Comparison of ENCODE assay signal across 1 cellular context in the genomic region with DNA sequence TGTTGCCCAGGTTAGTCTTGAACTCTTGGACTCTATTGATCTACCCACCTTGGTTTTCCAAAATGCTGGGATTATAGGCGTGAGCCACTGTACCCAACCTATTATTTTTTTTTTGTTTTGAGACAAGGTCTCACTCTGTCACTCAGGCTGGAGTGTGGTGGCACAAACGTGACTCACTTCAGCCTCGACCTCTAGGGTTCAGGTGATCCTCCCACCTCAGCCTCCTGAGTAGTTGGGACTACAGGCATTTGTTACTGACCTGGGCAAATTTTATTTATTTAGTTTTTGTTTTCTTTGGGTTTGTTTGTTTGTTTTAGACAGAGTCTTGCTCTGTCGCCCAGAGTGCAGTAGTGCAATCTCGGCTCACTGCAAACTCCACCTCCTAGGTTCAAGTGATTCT.
TF ChIP-seq lines count a peak whose summit lies in the region.

No MANE protein-coding gene starts in this region.

TF ChIP-seq in HepG2, 621 proteins besides CTCF, POLR2A, EP300 and RAD21 (continues in another document):
- TF ChIP-seq ZNF180 (CRISPR knock-in tag; IDR thresholded peaks at IDR 0.05; ENCODE audit: borderline replicate concordance, low read depth): no peak
- TF ChIP-seq ASH2L (IDR thresholded peaks at IDR 0.05; ENCODE audit: insufficient read length, low read depth, low read length): no peak
- peak; percentile 52; the same call in 1 of the 2 replicates for TF ChIP-seq BHLHE40 (IDR thresholded peaks at IDR 0.05; ENCODE audit: low read length)
- peak; percentile 23; the same call in 1 of the 2 replicates for TF ChIP-seq HNF4A (CRISPR knock-in tag; IDR thresholded peaks at IDR 0.05)
- no peak for TF ChIP-seq HHEX (CRISPR knock-in tag; IDR thresholded peaks at IDR 0.05)
- TF ChIP-seq PATZ1 (CRISPR knock-in tag; IDR thresholded peaks at IDR 0.05): no peak
- no peak for TF ChIP-seq ZNF337 (CRISPR knock-in tag; IDR thresholded peaks at IDR 0.05; ENCODE audit: borderline replicate concordance, low read depth)
- no peak for TF ChIP-seq ZMYM4 (CRISPR knock-in tag; IDR thresholded peaks at IDR 0.05)
- peak; percentile 23; the same call in 1 of the 2 replicates for TF ChIP-seq RARA (CRISPR knock-in tag; IDR thresholded peaks at IDR 0.05)
- TF ChIP-seq EEA1 (CRISPR knock-in tag; IDR thresholded peaks at IDR 0.05; ENCODE audit: borderline replicate concordance): no peak
- TF ChIP-seq, protein P1, sequence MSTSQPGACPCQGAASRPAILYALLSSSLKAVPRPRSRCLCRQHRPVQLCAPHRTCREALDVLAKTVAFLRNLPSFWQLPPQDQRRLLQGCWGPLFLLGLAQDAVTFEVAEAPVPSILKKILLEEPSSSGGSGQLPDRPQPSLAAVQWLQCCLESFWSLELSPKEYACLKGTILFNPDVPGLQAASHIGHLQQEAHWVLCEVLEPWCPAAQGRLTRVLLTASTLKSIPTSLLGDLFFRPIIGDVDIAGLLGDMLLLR (CRISPR knock-in tag; IDR thresholded peaks at IDR 0.05): no peak
- TF ChIP-seq, protein P2, sequence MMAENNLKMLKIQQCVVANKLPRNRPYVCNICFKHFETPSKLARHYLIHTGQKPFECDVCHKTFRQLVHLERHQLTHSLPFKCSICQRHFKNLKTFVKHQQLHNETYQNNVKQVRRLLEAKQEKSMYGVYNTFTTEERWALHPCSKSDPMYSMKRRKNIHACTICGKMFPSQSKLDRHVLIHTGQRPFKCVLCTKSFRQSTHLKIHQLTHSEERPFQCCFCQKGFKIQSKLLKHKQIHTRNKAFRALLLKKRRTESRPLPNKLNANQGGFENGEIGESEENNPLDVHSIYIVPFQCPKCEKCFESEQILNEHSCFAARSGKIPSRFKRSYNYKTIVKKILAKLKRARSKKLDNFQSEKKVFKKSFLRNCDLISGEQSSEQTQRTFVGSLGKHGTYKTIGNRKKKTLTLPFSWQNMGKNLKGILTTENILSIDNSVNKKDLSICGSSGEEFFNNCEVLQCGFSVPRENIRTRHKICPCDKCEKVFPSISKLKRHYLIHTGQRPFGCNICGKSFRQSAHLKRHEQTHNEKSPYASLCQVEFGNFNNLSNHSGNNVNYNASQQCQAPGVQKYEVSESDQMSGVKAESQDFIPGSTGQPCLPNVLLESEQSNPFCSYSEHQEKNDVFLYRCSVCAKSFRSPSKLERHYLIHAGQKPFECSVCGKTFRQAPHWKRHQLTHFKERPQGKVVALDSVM (CRISPR knock-in tag; IDR thresholded peaks at IDR 0.05): peak; percentile 98
- no peak for TF ChIP-seq DMAP1 (CRISPR knock-in tag; IDR thresholded peaks at IDR 0.05)
- TF ChIP-seq, protein P3, sequence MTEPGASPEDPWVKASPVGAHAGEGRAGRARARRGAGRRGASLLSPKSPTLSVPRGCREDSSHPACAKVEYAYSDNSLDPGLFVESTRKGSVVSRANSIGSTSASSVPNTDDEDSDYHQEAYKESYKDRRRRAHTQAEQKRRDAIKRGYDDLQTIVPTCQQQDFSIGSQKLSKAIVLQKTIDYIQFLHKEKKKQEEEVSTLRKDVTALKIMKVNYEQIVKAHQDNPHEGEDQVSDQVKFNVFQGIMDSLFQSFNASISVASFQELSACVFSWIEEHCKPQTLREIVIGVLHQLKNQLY (CRISPR knock-in tag; IDR thresholded peaks at IDR 0.05): no peak
- TF ChIP-seq MAX (IDR thresholded peaks at IDR 0.05): no peak
- no peak for TF ChIP-seq YEATS2 (CRISPR knock-in tag; IDR thresholded peaks at IDR 0.05; ENCODE audit: borderline replicate concordance)
- no peak for TF ChIP-seq ZNF350 (CRISPR knock-in tag; IDR thresholded peaks at IDR 0.05; ENCODE audit: borderline replicate concordance, low read depth)
- TF ChIP-seq DNMT1 (CRISPR knock-in tag; IDR thresholded peaks at IDR 0.05): no peak
- no peak for TF ChIP-seq TFAP4 (IDR thresholded peaks at IDR 0.05; ENCODE audit: borderline replicate concordance, low read depth)
- no peak for TF ChIP-seq ZNF136 (CRISPR knock-in tag; IDR thresholded peaks at IDR 0.05; ENCODE audit: low read depth)
- TF ChIP-seq ZBTB21 (CRISPR knock-in tag; IDR thresholded peaks at IDR 0.05): no peak
- TF ChIP-seq, protein P4, sequence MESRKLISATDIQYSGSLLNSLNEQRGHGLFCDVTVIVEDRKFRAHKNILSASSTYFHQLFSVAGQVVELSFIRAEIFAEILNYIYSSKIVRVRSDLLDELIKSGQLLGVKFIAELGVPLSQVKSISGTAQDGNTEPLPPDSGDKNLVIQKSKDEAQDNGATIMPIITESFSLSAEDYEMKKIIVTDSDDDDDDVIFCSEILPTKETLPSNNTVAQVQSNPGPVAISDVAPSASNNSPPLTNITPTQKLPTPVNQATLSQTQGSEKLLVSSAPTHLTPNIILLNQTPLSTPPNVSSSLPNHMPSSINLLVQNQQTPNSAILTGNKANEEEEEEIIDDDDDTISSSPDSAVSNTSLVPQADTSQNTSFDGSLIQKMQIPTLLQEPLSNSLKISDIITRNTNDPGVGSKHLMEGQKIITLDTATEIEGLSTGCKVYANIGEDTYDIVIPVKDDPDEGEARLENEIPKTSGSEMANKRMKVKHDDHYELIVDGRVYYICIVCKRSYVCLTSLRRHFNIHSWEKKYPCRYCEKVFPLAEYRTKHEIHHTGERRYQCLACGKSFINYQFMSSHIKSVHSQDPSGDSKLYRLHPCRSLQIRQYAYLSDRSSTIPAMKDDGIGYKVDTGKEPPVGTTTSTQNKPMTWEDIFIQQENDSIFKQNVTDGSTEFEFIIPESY (CRISPR knock-in tag; IDR thresholded peaks at IDR 0.05): no peak
- TF ChIP-seq MXI1 (IDR thresholded peaks at IDR 0.05; ENCODE audit: borderline replicate concordance, low read depth, low read length): no peak
- no peak for TF ChIP-seq ZNF761 (CRISPR knock-in tag; conservative IDR thresholded peaks at IDR 0.05)
- no peak for TF ChIP-seq SRSF4 (IDR thresholded peaks at IDR 0.05; ENCODE audit: low read depth, low read length, poor library complexity, severe bottlenecking)
- no peak for TF ChIP-seq ZNF660 (CRISPR knock-in tag; IDR thresholded peaks at IDR 0.05; ENCODE audit: borderline replicate concordance, low read depth)
- TF ChIP-seq, protein P5, sequence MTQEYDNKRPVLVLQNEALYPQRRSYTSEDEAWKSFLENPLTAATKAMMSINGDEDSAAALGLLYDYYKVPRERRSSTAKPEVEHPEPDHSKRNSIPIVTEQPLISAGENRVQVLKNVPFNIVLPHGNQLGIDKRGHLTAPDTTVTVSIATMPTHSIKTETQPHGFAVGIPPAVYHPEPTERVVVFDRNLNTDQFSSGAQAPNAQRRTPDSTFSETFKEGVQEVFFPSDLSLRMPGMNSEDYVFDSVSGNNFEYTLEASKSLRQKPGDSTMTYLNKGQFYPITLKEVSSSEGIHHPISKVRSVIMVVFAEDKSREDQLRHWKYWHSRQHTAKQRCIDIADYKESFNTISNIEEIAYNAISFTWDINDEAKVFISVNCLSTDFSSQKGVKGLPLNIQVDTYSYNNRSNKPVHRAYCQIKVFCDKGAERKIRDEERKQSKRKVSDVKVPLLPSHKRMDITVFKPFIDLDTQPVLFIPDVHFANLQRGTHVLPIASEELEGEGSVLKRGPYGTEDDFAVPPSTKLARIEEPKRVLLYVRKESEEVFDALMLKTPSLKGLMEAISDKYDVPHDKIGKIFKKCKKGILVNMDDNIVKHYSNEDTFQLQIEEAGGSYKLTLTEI (CRISPR knock-in tag; conservative IDR thresholded peaks at IDR 0.05): no peak
- peak; percentile 58; the same call in 1 of the 2 replicates for TF ChIP-seq FOSL2 (CRISPR knock-in tag; IDR thresholded peaks at IDR 0.05)
- TF ChIP-seq ETV5 (CRISPR knock-in tag; IDR thresholded peaks at IDR 0.05; ENCODE audit: borderline replicate concordance): no peak
- TF ChIP-seq HCFC1 (IDR thresholded peaks at IDR 0.05; ENCODE audit: low read depth, low read length): no peak
- no peak for TF ChIP-seq IRF2 (CRISPR knock-in tag; IDR thresholded peaks at IDR 0.05)
- no peak for TF ChIP-seq CHD4 (IDR thresholded peaks at IDR 0.05; ENCODE audit: borderline replicate concordance, low read length)
- peak; percentile 37; the same call in 1 of the 2 replicates for TF ChIP-seq HIC2 (CRISPR knock-in tag; IDR thresholded peaks at IDR 0.05; ENCODE audit: low read depth)
- no peak for TF ChIP-seq ZSCAN25 (CRISPR knock-in tag; IDR thresholded peaks at IDR 0.05)
- TF ChIP-seq ZNF577 (CRISPR knock-in tag; IDR thresholded peaks at IDR 0.05; ENCODE audit: borderline replicate concordance, low read depth): no peak
- TF ChIP-seq BRD4 (CRISPR knock-in tag; IDR thresholded peaks at IDR 0.05): no peak
- no peak for TF ChIP-seq REL (CRISPR knock-in tag; conservative IDR thresholded peaks at IDR 0.05)
- no peak for TF ChIP-seq FOXK2 (IDR thresholded peaks at IDR 0.05)
- no peak for TF ChIP-seq MTA3 (CRISPR knock-in tag; IDR thresholded peaks at IDR 0.05)
- no peak for TF ChIP-seq ZNF512 (CRISPR knock-in tag; IDR thresholded peaks at IDR 0.05)
- no peak for TF ChIP-seq ZNF263 (CRISPR knock-in tag; IDR thresholded peaks at IDR 0.05)
- no peak for TF ChIP-seq HMGA1 (CRISPR knock-in tag; conservative IDR thresholded peaks at IDR 0.05)
- TF ChIP-seq MIER3 (CRISPR knock-in tag; IDR thresholded peaks at IDR 0.05; ENCODE audit: borderline replicate concordance): no peak
- TF ChIP-seq ZKSCAN5 (CRISPR knock-in tag; IDR thresholded peaks at IDR 0.05): no peak
- TF ChIP-seq GABPA (IDR thresholded peaks at IDR 0.05; ENCODE audit: low read depth, low read length): no peak
- TF ChIP-seq GABPA (CRISPR knock-in tag; IDR thresholded peaks at IDR 0.05; ENCODE audit: low read depth): no peak
- no peak for TF ChIP-seq ZNF44 (CRISPR knock-in tag; IDR thresholded peaks at IDR 0.05)
